In the genomic region with DNA sequence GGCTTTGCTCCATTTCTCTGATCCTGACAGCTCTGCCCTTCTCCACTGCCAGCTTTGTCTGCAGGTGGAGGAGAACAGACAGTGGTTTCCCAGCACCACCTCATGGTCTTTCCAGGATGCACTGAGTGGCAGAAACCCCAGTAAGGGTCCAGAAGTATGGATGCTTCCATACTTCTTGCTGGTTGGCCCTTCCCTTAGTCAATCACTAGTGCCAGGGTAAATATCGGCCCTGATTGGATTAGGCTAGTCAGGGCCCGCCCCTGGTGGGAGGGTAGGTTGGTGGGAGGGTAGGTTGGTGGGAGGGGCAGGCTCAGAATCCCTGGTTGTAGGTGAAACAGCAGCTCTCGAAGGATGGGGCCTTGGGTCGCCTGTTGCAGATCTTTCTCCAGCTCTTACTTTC, we compare ENCODE assay signal across 8 cellular contexts. TPM values are rescaled to one million over a fixed set of nuclear protein-coding genes. Genes with fewer than 3 reads are reported as not detected.
DNase-seq lines count a peak whose midpoint lies in the region; ATAC-seq, FAIRE-seq and TF ChIP-seq lines count a peak whose summit lies in the region.

No MANE protein-coding gene starts in this region.

- peaks cover 11% of the 10 kb centered on the region for H3K36me3 Mint-ChIP-seq in activated naive CD4-positive, alpha-beta T cell treated with anti-CD3 and anti-CD28 coated beads, Interleukin-2, amount 50 U/mL, for 24 hours

- H4K8ac ChIP-seq in mesendoderm (ENCODE audit: low read depth, low read length), result no peak overlapping the region

- DNase-seq in Caki2 (ENCODE audit: low read depth), result peak; percentile 33
- peak; percentile 20 for DNase-seq in NCI-H774 (lab: John Stamatoyannopoulos, UW)
- peak; percentile 91 for DNase-seq in mesendoderm
- no peak for DNase-seq in frontal cortex (ENCODE audit: low spot score in 2 of 2)
- DNase-seq in ovary, result no peak
- no peak for DNase-seq in amniotic stem cell (lab: John Stamatoyannopoulos, UW)

- no peaks in the 10 kb centered on the region for H3K79me1 ChIP-seq in mesendoderm (ENCODE audit: low read length)

- no peak overlapping the region for H3K23ac ChIP-seq in mesendoderm (ENCODE audit: low read length)

- no peak for TF ChIP-seq CTCF in ovary (IDR thresholded peaks at IDR 0.05)

- TF ChIP-seq POLR2A in ovary (IDR thresholded peaks at IDR 0.05), result no peak

- FAIRE-seq in frontal cortex (lab: Jason Lieb, UNC), result no peak

- no peaks in the 10 kb centered on the region for H3K36me3 ChIP-seq in mesendoderm (ENCODE audit: control insufficient read depth, insufficient read depth, low read length)
- H3K36me3 ChIP-seq in ovary, result no peaks in the 10 kb centered on the region

- H2BK5ac ChIP-seq in mesendoderm (ENCODE audit: low read length), result peak overlapping the region; percentile 27

- no peaks in the 10 kb centered on the region for H3K27me3 Mint-ChIP-seq in activated naive CD4-positive, alpha-beta T cell treated with anti-CD3 and anti-CD28 coated beads, Interleukin-2, amount 50 U/mL, for 24 hours

- H3K27ac Mint-ChIP-seq in activated naive CD4-positive, alpha-beta T cell treated with anti-CD3 and anti-CD28 coated beads, Interleukin-2, amount 50 U/mL, for 24 hours, result peak overlapping the region; percentile 81

- no peak overlapping the region for H3K4me2 ChIP-seq in mesendoderm (ENCODE audit: low read length)

- H3K27ac ChIP-seq in mesendoderm (ENCODE audit: low read depth, low read length) (peak overlapping the region; percentile 23), ovary (no peak overlapping the region)

- in situ Hi-C loops in Caki2 (cut with HindIII; ENCODE audit: low pct_unique_long_range_greater_than_20kb, low sequenced_read_pairs), result no loop called here

- no peak for ATAC-seq in GM18909 (IDR thresholded peaks at IDR 0.05; ENCODE audit: poor library complexity, unreplicated experiment)

- no peak overlapping the region for H3K4me3 ChIP-seq in mesendoderm (ENCODE audit: low read length)
- H3K4me3 ChIP-seq in ovary, result no peak overlapping the region

- no peak overlapping the region for H3K4me3 Mint-ChIP-seq in activated naive CD4-positive, alpha-beta T cell treated with anti-CD3 and anti-CD28 coated beads, Interleukin-2, amount 50 U/mL, for 24 hours

- H3K9me3 ChIP-seq in ovary, result no peaks in the 10 kb centered on the region

- no peak overlapping the region for H3K18ac ChIP-seq in mesendoderm (ENCODE audit: low read length)

- H3K27me3 ChIP-seq in mesendoderm (ENCODE audit: insufficient read depth, low read length, poor library complexity) (no peaks in the 10 kb centered on the region), ovary (no peaks in the 10 kb centered on the region)

- no CpG with 5 or more reads among the region's 4 CpGs for WGBS in mesendoderm (ENCODE audit: extremely low coverage, insufficient coverage, low lambda C conversion rate)
- WGBS in ovary, 3 donors, result 78 to 83% (median 79%) methylated on average over 4 of the region's 4 CpGs

- H3K4me1 Mint-ChIP-seq in activated naive CD4-positive, alpha-beta T cell treated with anti-CD3 and anti-CD28 coated beads, Interleukin-2, amount 50 U/mL, for 24 hours, result peaks cover 32% of the 10 kb centered on the region

- H2BK15ac ChIP-seq in mesendoderm (replicated peaks; ENCODE audit: low read depth), result no peak overlapping the region

- no peaks in the 10 kb centered on the region for H3K9me3 Mint-ChIP-seq in activated naive CD4-positive, alpha-beta T cell treated with anti-CD3 and anti-CD28 coated beads, Interleukin-2, amount 50 U/mL, for 24 hours

- no peak overlapping the region for H3K4ac ChIP-seq in mesendoderm (ENCODE audit: low read depth, low read length)

- no peak overlapping the region for H4K5ac ChIP-seq in mesendoderm (ENCODE audit: low read length)

- no peaks in the 10 kb centered on the region for H3K79me2 ChIP-seq in mesendoderm (ENCODE audit: control insufficient read depth, insufficient read depth, low read length)

- peak overlapping the region; percentile 46 for H2AK5ac ChIP-seq in mesendoderm (ENCODE audit: low read length)

- TF ChIP-seq EP300 in ovary (IDR thresholded peaks at IDR 0.05), result no peak

- intact Hi-C loops in ovary (cut with DNase I), result no loop called here

- H3K56ac ChIP-seq in mesendoderm (ENCODE audit: low read length), result peak overlapping the region; percentile 25

- H2BK120ac ChIP-seq in mesendoderm (ENCODE audit: low read depth, low read length), result no peak overlapping the region

- H3K4me1 ChIP-seq in mesendoderm (ENCODE audit: control insufficient read depth, low read depth, low read length), result peaks cover 7% of the 10 kb centered on the region
- peaks cover 3% of the 10 kb centered on the region for H3K4me1 ChIP-seq in ovary (ENCODE audit: insufficient read depth)

- no peak overlapping the region for H3K9ac ChIP-seq in mesendoderm (ENCODE audit: low read length)

RNA-seq across cellular contexts. Expression of a gene that starts 10.2 kb away (rescaled TPM):
- total RNA-seq in Caki2 (2014; rRNA removed; shearing (Covaris generic); ENCODE audit: low replicate concordance), result 35.9 and 49.8 TPM in 2 replicates
- polyA plus RNA-seq in mesendoderm (2013, experiment 1 of 2), result 6.6 TPM
- polyA plus RNA-seq in mesendoderm (2013, experiment 2 of 2), result 6.6 TPM
- total RNA-seq in frontal cortex, result 12.2 TPM
- total RNA-seq in ovary, result 10 to 100 TPM; 37.3 to 89.1 (median 50.8) TPM
- polyA plus RNA-seq in ovary, result 10 to 100 TPM; 21.5 to 78.1 TPM

RNA-seq across cellular contexts. Expression of a gene that starts 50.6 kb away (rescaled TPM):
- total RNA-seq in Caki2 (2014; rRNA removed; shearing (Covaris generic); ENCODE audit: low replicate concordance), result 26.6 and 31.1 TPM in 2 replicates
- polyA plus RNA-seq in mesendoderm (2013, experiment 1 of 2), result 7.9 TPM
- polyA plus RNA-seq in mesendoderm (2013, experiment 2 of 2), result 7.1 TPM
- total RNA-seq in frontal cortex (9.8 TPM), ovary (10 to 100 TPM; 18.4 to 30.3 (median 24.2) TPM)
- polyA plus RNA-seq in ovary, result 10 to 100 TPM in 1 of 2 donors, 1 to 10 TPM in 1; 8.4 to 20.0 TPM

RNA-seq across cellular contexts. Expression of a gene that starts 50.7 kb away (rescaled TPM):
- total RNA-seq in Caki2 (2014; rRNA removed; shearing (Covaris generic); ENCODE audit: low replicate concordance), result 18.9 and 28.8 TPM in 2 replicates
- polyA plus RNA-seq in mesendoderm (2013, experiment 1 of 2), result 7.2 TPM
- polyA plus RNA-seq in mesendoderm (2013, experiment 2 of 2), result 7.0 TPM
- total RNA-seq in frontal cortex, result 3.7 TPM
- 10 to 100 TPM; 10.8 to 39.9 (median 30.6) TPM for total RNA-seq in ovary
- polyA plus RNA-seq in ovary, result 10 to 100 TPM; 13.0 to 23.3 TPM

Comparison
In these comparisons a context has a peak if more than half of its experiments do, and no peak if none do; other contexts are left out.
1. DNase-seq: peak in Caki2 (single experiment), NCI-H774 (single experiment) and mesendoderm (single experiment); none in frontal cortex (0 of 2), ovary (0 of 5) and amniotic stem cell (single experiment).